In the genomic region with DNA sequence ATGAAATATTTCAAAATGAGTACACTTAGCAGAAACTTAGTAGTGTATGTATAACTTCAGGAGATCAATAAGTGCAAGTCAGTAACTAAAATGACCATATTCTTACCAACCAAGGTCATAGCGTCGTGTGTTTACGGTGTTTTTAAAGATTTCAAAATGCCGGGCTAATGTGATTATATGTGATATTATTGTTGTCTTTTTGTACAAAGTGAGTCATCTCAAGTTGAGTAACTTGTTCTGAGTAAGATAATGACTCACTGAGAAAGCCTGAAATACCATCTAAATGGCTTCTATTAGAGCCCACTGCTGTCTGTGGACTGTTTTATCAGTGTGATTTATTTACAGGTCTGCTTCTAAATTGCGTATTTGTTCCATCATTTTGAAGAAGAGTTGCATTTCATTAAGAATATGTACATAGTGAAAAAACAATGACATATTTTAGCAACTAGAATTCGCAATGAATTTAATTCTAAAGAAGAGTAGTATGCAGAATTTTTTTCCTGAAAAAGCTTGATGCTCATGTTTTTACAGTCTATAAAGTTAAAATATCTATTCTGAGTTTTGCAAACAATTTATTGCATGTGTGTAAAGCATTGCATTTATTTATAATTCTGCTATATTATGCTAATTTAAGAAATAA, we compare ENCODE assay signal across 7 cellular contexts. TPM values are rescaled to one million over a fixed set of nuclear protein-coding genes. Genes with fewer than 3 reads are reported as not detected.
A peak's percentile ranks its signal among the peaks of the same experiment; 100 is the strongest.
DNase-seq lines count a peak whose midpoint lies in the region; ATAC-seq and TF ChIP-seq lines count a peak whose summit lies in the region.
"Had no signal": no experiment of that assay in that cellular context is flagged by ENCODE, and none has a peak within 500 bp of the region (broad histone marks: within the 10 kb centered on the region; RNA-seq: fewer than 3 reads in every experiment).

No MANE protein-coding gene starts in this region.

- H3K27ac ChIP-seq in stomach: no peak overlapping the region

- H3K4me3 ChIP-seq in stomach: no peak overlapping the region

- peak; percentile 15 for DNase-seq in HuH-7.5 (ENCODE audit: low spot score)
- peak; percentile 63 for DNase-seq in dermis blood vessel endothelial cell
- peak; percentile 80 for DNase-seq in stromal cell of bone marrow (ENCODE audit: low read depth)
- no peak for DNase-seq in stomach
- DNase-seq: NCI-H82 had no signal

- H3K36me3 ChIP-seq in stomach: no peaks in the 10 kb centered on the region

- intact Hi-C loops in stomach (cut with DNase I; ENCODE audit: low total_unique reads): no loop called here

- no peaks in the 10 kb centered on the region for H3K9me3 ChIP-seq in stomach

- ATAC-seq in HG03095 (IDR thresholded peaks at IDR 0.05; ENCODE audit: unreplicated experiment): no peak
- ATAC-seq in HG03159 (IDR thresholded peaks at IDR 0.05; ENCODE audit: unreplicated experiment): no peak

- no peak for TF ChIP-seq CTCF in stomach (IDR thresholded peaks at IDR 0.05)

- TF ChIP-seq EP300 in stomach (IDR thresholded peaks at IDR 0.05): no peak

- 33 to 52% (median 37%) methylated on average over 6 of the region's 6 CpGs for WGBS in stomach, 5 donors

- TF ChIP-seq POLR2A in stomach (IDR thresholded peaks at IDR 0.05): no peak

- H3K27me3 ChIP-seq in stomach: peaks cover 0 to 10% (median 0%) of the 10 kb centered on the region in 3 donors

- no peaks in the 10 kb centered on the region for H3K4me1 ChIP-seq in stomach

RNA-seq across cellular contexts. Expression of a gene that starts 12.7 kb away (rescaled TPM):
- total RNA-seq in dermis blood vessel endothelial cell (not detected in 2 replicates), stomach (10 to 100 TPM in 2 of 5 donors, 1 to 10 TPM in 1, not detected in 2; 1.1 to 57.6 (median 14.0) TPM)
- polyA plus RNA-seq in stomach: under 1 TPM in 1 of 3 donors, not detected in 2; 0.61 TPM

RNA-seq across cellular contexts. Expression of a gene that starts 30.7 kb away (rescaled TPM):
- not detected in 2 replicates for total RNA-seq in dermis blood vessel endothelial cell
- total RNA-seq in stomach: 100 to 1,000 TPM in 2 of 5 donors, 10 to 100 TPM in 1, not detected in 2; 72.0 to 121 (median 101) TPM
- polyA plus RNA-seq in stomach: 100 to 1,000 TPM in 1 of 3 donors, 1 to 10 TPM in 2; 3.9 to 370 (median 4.4) TPM

RNA-seq across cellular contexts. Expression of a gene that starts 31.9 kb away (rescaled TPM):
- total RNA-seq in dermis blood vessel endothelial cell: 4.9 and 5.3 TPM in 2 replicates
- total RNA-seq in stomach: 10 to 100 TPM in 1 of 5 donors, 1 to 10 TPM in 3, under 1 TPM in 1; 0.58 to 25.4 (median 2.9) TPM
- polyA plus RNA-seq in stomach: 10 to 100 TPM; 46.1 to 49.0 (median 47.7) TPM

RNA-seq across cellular contexts. Expression of a gene that starts 54.5 kb away (rescaled TPM):
- total RNA-seq in dermis blood vessel endothelial cell (not detected in 2 replicates), stomach (not detected)
- not detected for polyA plus RNA-seq in stomach
